Comparison of ENCODE assay signal across 2 cellular contexts in the genomic region with DNA sequence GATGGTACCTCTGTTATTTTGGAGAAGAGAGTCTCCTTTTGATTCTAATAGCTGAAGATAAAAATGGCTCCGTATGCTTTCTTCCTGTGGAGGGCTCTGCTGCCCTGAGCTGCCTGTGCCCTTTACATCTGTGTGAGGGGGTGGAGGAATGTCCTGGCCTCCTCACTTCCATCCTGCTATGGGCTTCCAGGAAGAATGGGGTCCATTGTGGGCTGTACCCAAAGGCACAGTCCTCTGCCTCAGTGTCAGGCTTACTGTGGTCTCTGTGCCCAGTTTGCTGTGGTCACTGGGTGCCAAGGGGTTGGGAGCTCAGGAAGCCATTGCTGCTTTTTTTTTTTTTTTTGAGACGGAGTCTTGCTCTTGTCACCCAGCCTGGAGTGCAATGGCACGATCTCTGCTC.
TF ChIP-seq lines count a peak whose summit lies in the region.

No MANE protein-coding gene starts in this region.

TF ChIP-seq in HEK293, 187 proteins besides CTCF, POLR2A, EP300 and RAD21:
- TF ChIP-seq ZNF623 (tag by site-specific recombination; IDR thresholded peaks at IDR 0.05) (no peak), PRDM10 (tag by site-specific recombination; IDR thresholded peaks at IDR 0.05) (peak; percentile 57), ZFHX2 (tag by site-specific recombination; conservative IDR thresholded peaks at IDR 0.05) (0 out of 2 replicates have a peak, but pooled peaks have one; percentile 8)

TF ChIP-seq in HepG2, 621 proteins besides CTCF, POLR2A, EP300 and RAD21:
- TF ChIP-seq ELF4 (CRISPR knock-in tag; IDR thresholded peaks at IDR 0.05; ENCODE audit: borderline replicate concordance) (no peak), ZNF253 (CRISPR knock-in tag; IDR thresholded peaks at IDR 0.05; ENCODE audit: borderline replicate concordance) (no peak), KMT2B (CRISPR knock-in tag; IDR thresholded peaks at IDR 0.05) (no peak), TEAD3 (CRISPR knock-in tag; optimal IDR thresholded peaks at IDR 0.05; ENCODE audit: borderline replicate concordance) (peak; percentile 35), AGO2 (optimal IDR thresholded peaks at IDR 0.05; ENCODE audit: low read depth, low read length) (no peak), ZFP36 (IDR thresholded peaks at IDR 0.05; ENCODE audit: borderline replicate concordance, low read depth, low read length, partially characterized antibody) (no peak), ZNF605 (CRISPR knock-in tag; IDR thresholded peaks at IDR 0.05) (0 out of 2 replicates have a peak, but pooled peaks have one; percentile 2), ZNF484 (CRISPR knock-in tag; IDR thresholded peaks at IDR 0.05; ENCODE audit: borderline replicate concordance, low read depth) (no peak)
- TF ChIP-seq, protein P1, sequence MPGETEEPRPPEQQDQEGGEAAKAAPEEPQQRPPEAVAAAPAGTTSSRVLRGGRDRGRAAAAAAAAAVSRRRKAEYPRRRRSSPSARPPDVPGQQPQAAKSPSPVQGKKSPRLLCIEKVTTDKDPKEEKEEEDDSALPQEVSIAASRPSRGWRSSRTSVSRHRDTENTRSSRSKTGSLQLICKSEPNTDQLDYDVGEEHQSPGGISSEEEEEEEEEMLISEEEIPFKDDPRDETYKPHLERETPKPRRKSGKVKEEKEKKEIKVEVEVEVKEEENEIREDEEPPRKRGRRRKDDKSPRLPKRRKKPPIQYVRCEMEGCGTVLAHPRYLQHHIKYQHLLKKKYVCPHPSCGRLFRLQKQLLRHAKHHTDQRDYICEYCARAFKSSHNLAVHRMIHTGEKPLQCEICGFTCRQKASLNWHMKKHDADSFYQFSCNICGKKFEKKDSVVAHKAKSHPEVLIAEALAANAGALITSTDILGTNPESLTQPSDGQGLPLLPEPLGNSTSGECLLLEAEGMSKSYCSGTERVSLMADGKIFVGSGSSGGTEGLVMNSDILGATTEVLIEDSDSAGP (CRISPR knock-in tag; IDR thresholded peaks at IDR 0.05; ENCODE audit: borderline replicate concordance) = 0 out of 2 replicates have a peak, but pooled peaks have one; percentile 7
